In genomic region chr5:139745800-139746690, GRCh38 we compare ENCODE assay signal across 8 cellular contexts. TPM values are rescaled to one million over a fixed set of nuclear protein-coding genes. Genes with fewer than 3 reads are reported as not detected.
A peak's percentile ranks its signal among the peaks of the same experiment; 100 is the strongest.
DNase-seq lines count a peak whose midpoint lies in the region; ATAC-seq and TF ChIP-seq lines count a peak whose summit lies in the region.

No MANE protein-coding gene starts in this region.

- H3K9me3 Mint-ChIP-seq in nephron, result no peaks in the 10 kb centered on the region

- peak overlapping the region; percentile 77 for H3K4me2 ChIP-seq in OCI-LY7 (ENCODE audit: low read length)

- peak in 1 of 2 donors; percentile 72 for TF ChIP-seq EP300 in tibial nerve (IDR thresholded peaks at IDR 0.05)

- H3K4me3 ChIP-seq in OCI-LY7 (ENCODE audit: low read depth, low read length, poor library complexity, severe bottlenecking), result peak overlapping the region; percentile 48
- peak overlapping the region; percentile 42 for H3K4me3 ChIP-seq in fibroblast of villous mesenchyme (ENCODE audit: low read depth, low read length)
- H3K4me3 ChIP-seq in tibial nerve, result peak overlapping the region; percentile 30 to 55 (median 48)

- TF ChIP-seq CTCF in OCI-LY7 (conservative IDR thresholded peaks at IDR 0.05; ENCODE audit: low read length) (no peak), fibroblast of villous mesenchyme (IDR thresholded peaks at IDR 0.05; ENCODE audit: insufficient read depth, low read depth, low read length) (no peak), nephron (IDR thresholded peaks at IDR 0.05; ENCODE audit: unreplicated experiment in 3 of 3) (no peak), tibial nerve (IDR thresholded peaks at IDR 0.05) (no peak)

- no peaks in the 10 kb centered on the region for H3K79me2 ChIP-seq in OCI-LY7 (ENCODE audit: insufficient read depth, low read depth, low read length)

- peaks cover 69% of the 10 kb centered on the region for H3K4me1 Mint-ChIP-seq in nephron

- 8 to 10% methylated on average over 33 to 43 of the region's 44 CpGs for WGBS in tibial nerve, 2 donors

- H3K36me3 ChIP-seq in ES-I3 (ENCODE audit: insufficient read depth, low read length), result no peaks in the 10 kb centered on the region
- no peaks in the 10 kb centered on the region for H3K36me3 ChIP-seq in OCI-LY7 (ENCODE audit: insufficient read depth, low read length)
- no peaks in the 10 kb centered on the region for H3K36me3 ChIP-seq in tibial nerve

- POLR2A ChIA-PET in OCI-LY7 (lab: Charles Lee), result interaction anchor here (0.7 to 1.2 kb wide), 2 partner anchors 9 to 17 kb away, joined by 3 read pairs; no protein-coding TSS in a partner anchor

- H3K9ac ChIP-seq in ES-I3 (ENCODE audit: low read depth, low read length), result peak overlapping the region; percentile 58; the same call in 1 of the 2 replicates

- H3K4me3 Mint-ChIP-seq in nephron, result peak overlapping the region; percentile 75 to 85 (median 84)

- no peaks in the 10 kb centered on the region for H3K36me3 Mint-ChIP-seq in nephron (ENCODE audit: low read depth)

- intact Hi-C loops in OCI-LY7 (cut with micrococcal nuclease; ENCODE audit: unreplicated experiment), result loop anchor here (5.0 kb wide), 1 partner anchor 109 kb away; no protein-coding TSS in a partner anchor

- no peaks in the 10 kb centered on the region for H4K20me1 ChIP-seq in OCI-LY7 (ENCODE audit: insufficient read depth, low read length)

- CTCF ChIA-PET in OCI-LY7 (lab: Charles Lee; ENCODE audit: unreplicated experiment), result no interaction called here

- H3K27ac ChIP-seq in OCI-LY7 (ENCODE audit: low read depth, low read length, poor library complexity, severe bottlenecking), result no peak overlapping the region
- peak overlapping the region; percentile 4 to 92 (median 82) for H3K27ac ChIP-seq in tibial nerve

- H3K27me3 Mint-ChIP-seq in nephron (ENCODE audit: low read depth), result peaks cover 47% of the 10 kb centered on the region

- BruUV-seq in OCI-LY7 (replicated peaks; lab: Mats Ljungman, UMichigan), result no TSS peak

- no peaks in the 10 kb centered on the region for H3K9me3 ChIP-seq in ES-I3 (ENCODE audit: control insufficient read depth, insufficient read depth, low read length)
- H3K9me3 ChIP-seq in OCI-LY7 (ENCODE audit: low read length), result no peaks in the 10 kb centered on the region
- no peaks in the 10 kb centered on the region for H3K9me3 ChIP-seq in tibial nerve

- H2AFZ ChIP-seq in OCI-LY7 (ENCODE audit: low read length), result peak overlapping the region; percentile 27; the same call in 1 of the 2 replicates

- H3K27me3 ChIP-seq in tibial nerve, result peaks cover 0 to 6% of the 10 kb centered on the region in 2 donors

- peak overlapping the region; percentile 21 to 75 (median 70) for H3K27ac Mint-ChIP-seq in nephron

- peak; percentile 27 for ATAC-seq in HG02973 (IDR thresholded peaks at IDR 0.05; ENCODE audit: unreplicated experiment)
- no peak for ATAC-seq in HG03571 (IDR thresholded peaks at IDR 0.05; ENCODE audit: unreplicated experiment)

- H3K4me1 ChIP-seq in ES-I3 (ENCODE audit: insufficient read depth, low read length) (peaks cover 32% of the 10 kb centered on the region), OCI-LY7 (ENCODE audit: insufficient read depth, low read length, poor library complexity, severe bottlenecking) (peaks cover 26% of the 10 kb centered on the region), tibial nerve (peaks cover 0 to 50% (median 27%) of the 10 kb centered on the region in 4 donors)

- peak in 1 of 2 donors; percentile 51 for TF ChIP-seq POLR2A in tibial nerve (IDR thresholded peaks at IDR 0.05)

- H3K9me2 ChIP-seq in OCI-LY7 (ENCODE audit: insufficient read depth, low read length), result no peaks in the 10 kb centered on the region

- DNase-seq in OCI-LY7 (ENCODE audit: low spot score), result peak; percentile 71
- DNase-seq in activated gamma-delta T cell (lab: John Stamatoyannopoulos, UW), result peak; percentile 27
- peak; percentile 79 for DNase-seq in fibroblast of villous mesenchyme (ENCODE audit: low read depth)
- DNase-seq in tibial nerve (ENCODE audit: low spot score in 2 of 2), result peak; percentile 38 to 63

RNA-seq across cellular contexts. Expression of gene PSD2, which starts 49.6 kb away (rescaled TPM):
- total RNA-seq in OCI-LY7 (2014; rRNA removed; shearing (Covaris generic)), result 0.08 and 0.13 TPM in 2 replicates
- total RNA-seq in OCI-LY7 (2022) (0.11 and 0.15 TPM in 2 replicates), fibroblast of villous mesenchyme (under 0.01 TPM in 1 of 2 replicates, not detected in the other), tibial nerve (under 1 TPM in 3 of 4 donors, not detected in 1; under 0.01 to 0.30 (median 0.21) TPM)

Comparison
In these comparisons a context has a peak if more than half of its experiments do, and no peak if none do; other contexts are left out.
1. DNase-seq: peak in every context shown above with its lines; median percentile 79 in fibroblast of villous mesenchyme; 71 in OCI-LY7; 50 in tibial nerve; 27 in activated gamma-delta T cell.